10 cellular contexts compared by ENCODE assay signal in the genomic region with DNA sequence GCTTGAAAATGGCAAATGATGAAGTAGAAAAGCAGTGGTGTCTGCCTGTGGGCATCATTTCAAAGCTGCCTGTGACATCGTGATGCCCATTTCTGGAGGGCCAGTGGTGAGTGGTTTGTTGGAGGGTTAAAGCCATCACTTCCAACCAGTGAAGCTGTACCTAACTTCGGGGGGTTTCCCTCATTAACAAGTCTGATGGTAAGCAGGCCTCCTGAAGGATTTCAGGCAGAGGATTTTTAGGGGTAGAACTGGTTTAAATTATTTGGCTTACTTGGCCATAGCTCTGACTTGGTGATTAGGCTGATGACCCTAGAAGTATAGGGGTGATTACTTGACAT. TPM values are rescaled to one million over a fixed set of nuclear protein-coding genes. Genes with fewer than 3 reads are reported as not detected.
A peak's percentile ranks its signal among the peaks of the same experiment; 100 is the strongest.
DNase-seq lines count a peak whose midpoint lies in the region; ATAC-seq, FAIRE-seq and TF ChIP-seq lines count a peak whose summit lies in the region.
"Had no signal": no experiment of that assay in that cellular context is flagged by ENCODE, and none has a peak within 500 bp of the region (broad histone marks: within the 10 kb centered on the region; RNA-seq: fewer than 3 reads in every experiment).

No MANE protein-coding gene starts in this region.

- H3K79me2 ChIP-seq in GM12878 (ENCODE audit: control insufficient read depth, insufficient read depth, low read length): peaks cover 98% of the 10 kb centered on the region

- FAIRE-seq in GM12878 (lab: Jason Lieb, UNC): no peak
- FAIRE-seq: astrocyte had no signal

- SMC1A ChIA-PET in GM12878 (lab: Charles Lee; ENCODE audit: uncharacterized antibody, unreplicated experiment): interaction anchor here (1.0 to 26.3 kb wide), 14 partner anchors 14 to 146 kb away, joined by 3 to 1117 read pairs (median 6); a partner anchor contains a TSS

- H3K27ac Mint-ChIP-seq in activated T-cell treated with anti-CD3 and anti-CD28 coated beads, Interleukin-2, amount 50 U/mL, for 24 hours: peak overlapping the region; percentile 96

- no peak for TF ChIP-seq RAD21 in GM12878 (IDR thresholded peaks at IDR 0.05; ENCODE audit: insufficient read depth, low read depth, low read length)

- H3K36me3 Mint-ChIP-seq in activated T-cell treated with anti-CD3 and anti-CD28 coated beads, Interleukin-2, amount 50 U/mL, for 24 hours (ENCODE audit: low read depth): peaks cover 98% of the 10 kb centered on the region

- ATAC-seq in HG03159 (IDR thresholded peaks at IDR 0.05; ENCODE audit: unreplicated experiment): peak; percentile 24
- peak; percentile 52 for ATAC-seq in GM12878
- ATAC-seq in thoracic aorta (ENCODE audit: insufficient number of reproducible peaks, low FRiP score, low read depth): no peak
- ATAC-seq in heart left ventricle: no peak

- POLR2A ChIA-PET in GM12878 (lab: Charles Lee): interaction anchor here (0.6 to 20.5 kb wide), 12 partner anchors 9 to 291 kb away, joined by 3 to 657 read pairs (median 4); a partner anchor contains a TSS

- H3K27me3 Mint-ChIP-seq in activated T-cell treated with anti-CD3 and anti-CD28 coated beads, Interleukin-2, amount 50 U/mL, for 24 hours: no peaks in the 10 kb centered on the region

- no peaks in the 10 kb centered on the region for H3K27me3 ChIP-seq in GM12878 (replicated peaks in 1 of 2; ENCODE audit: control insufficient read depth in 2 of 2, insufficient read depth in 2 of 2, low read length in 1 of 2)
- H3K27me3 ChIP-seq in thoracic aorta (replicated peaks; ENCODE audit: insufficient read depth): no peaks in the 10 kb centered on the region
- no peaks in the 10 kb centered on the region for H3K27me3 ChIP-seq in heart left ventricle
- H3K27me3 ChIP-seq: heart right ventricle had no signal

- H3K9me3 Mint-ChIP-seq in activated T-cell treated with anti-CD3 and anti-CD28 coated beads, Interleukin-2, amount 50 U/mL, for 24 hours: no peaks in the 10 kb centered on the region

- H2AFZ ChIP-seq in GM12878 (ENCODE audit: control insufficient read depth, low read depth, low read length): no peak overlapping the region

- H3K9me3 ChIP-seq in GM12878 (replicated peaks; ENCODE audit: control insufficient read depth, insufficient read depth, low read length) (no peaks in the 10 kb centered on the region), thoracic aorta (no peaks in the 10 kb centered on the region), heart left ventricle (no peaks in the 10 kb centered on the region)
- H3K9me3 ChIP-seq: heart right ventricle had no signal

- H4K20me1 ChIP-seq in GM12878 (ENCODE audit: control insufficient read depth, insufficient read depth): peaks cover 7% of the 10 kb centered on the region; the same call in 1 of the 2 replicates

- in situ Hi-C loops in GM12878 (cut with MboI): no loop called here

- BruUV-seq in GM12878 (replicated peaks; lab: Mats Ljungman, UMichigan): no TSS peak

- TF ChIP-seq CTCF in GM12878 (IDR thresholded peaks at IDR 0.05 in 2 of 3, conservative IDR thresholded peaks at IDR 0.05 in 1 of 3; ENCODE audit: control insufficient read depth in 2 of 3, extremely low read depth in 1 of 3, insufficient read depth in 1 of 3, low read depth in 3 of 3, low read length in 3 of 3) (no peak), thoracic aorta (IDR thresholded peaks at IDR 0.05) (no peak), heart left ventricle (IDR thresholded peaks at IDR 0.05) (no peak)

- intact Hi-C loops in GM12878 (cut with micrococcal nuclease; ENCODE audit: unreplicated experiment): loop anchor here (2.0 kb wide), 1 partner anchor 30 kb away; no protein-coding TSS in a partner anchor
- intact Hi-C loops in heart left ventricle (cut with DNase I): no loop called here

- TF ChIP-seq EP300 in GM12878 (IDR thresholded peaks at IDR 0.05; ENCODE audit: borderline replicate concordance in 1 of 2, control insufficient read depth in 1 of 2, low read depth in 2 of 2, low read length in 2 of 2): no peak

- H3K4me2 ChIP-seq in GM12878 (ENCODE audit: control insufficient read depth, insufficient read depth): peak overlapping the region; percentile 75

- RAD21 ChIA-PET in GM12878 (lab: Charles Lee; ENCODE audit: unreplicated experiment): interaction anchor here (0.7 to 17.9 kb wide), 15 partner anchors 9 to 96 kb away, joined by 3 to 501 read pairs (median 5); a partner anchor contains a TSS

- peak overlapping the region; percentile 30; the same call in 1 of the 2 replicates for H3K9ac ChIP-seq in GM12878 (ENCODE audit: control insufficient read depth, insufficient read depth, low read length)

- H3K4me3 ChIP-seq in GM12878 (peak overlapping the region; percentile 53), thoracic aorta (no peak overlapping the region), heart left ventricle (no peak overlapping the region)
- H3K4me3 ChIP-seq: heart right ventricle had no signal

- H3K4me3 Mint-ChIP-seq in activated T-cell treated with anti-CD3 and anti-CD28 coated beads, Interleukin-2, amount 50 U/mL, for 24 hours: peak overlapping the region; percentile 63

- peaks cover 93% of the 10 kb centered on the region for H3K4me1 Mint-ChIP-seq in activated T-cell treated with anti-CD3 and anti-CD28 coated beads, Interleukin-2, amount 50 U/mL, for 24 hours (ENCODE audit: low read depth)

- DNase-seq in activated T-cell treated with anti-CD3 and anti-CD28 coated beads, Interleukin-2, amount 50 U/mL, for 24 hours: no peak
- DNase-seq in activated T-cell treated with anti-CD3 and anti-CD28 coated beads, Interleukin-2, amount 50 U/mL, for 48 hours: no peak
- no peak for DNase-seq in GM12878 (ENCODE audit: low read depth, low spot score)
- no peak for DNase-seq in thoracic aorta (ENCODE audit: low spot score)
- no peak for DNase-seq in NCI-H1105 (lab: John Stamatoyannopoulos, UW)
- no peak for DNase-seq in COR-L47 (lab: John Stamatoyannopoulos, UW)
- no peak for DNase-seq in heart left ventricle
- DNase-seq: heart right ventricle had no signal

- H3K27ac ChIP-seq in GM12878 (ENCODE audit: control insufficient read depth, insufficient read depth) (peak overlapping the region; percentile 95), thoracic aorta (peak overlapping the region; percentile 6 to 72), heart left ventricle (peak overlapping the region in 2 of 12 donors; percentile 5 to 6)

- 4% methylated on average over 2 of the region's 2 CpGs for WGBS in GM12878 (ENCODE audit: insufficient coverage, insufficient replicate concordance, low lambda C conversion rate, missing lambda C conversion rate)
- 64 to 77% (median 73%) methylated on average over 2 of the region's 2 CpGs for WGBS in heart left ventricle, 4 donors

- peaks cover 47% of the 10 kb centered on the region for H3K4me1 ChIP-seq in GM12878 (ENCODE audit: control insufficient read depth, insufficient read depth, low read length)
- H3K4me1 ChIP-seq in thoracic aorta (ENCODE audit: control insufficient read depth in 1 of 2, low read depth in 2 of 2): peaks cover 43 to 56% of the 10 kb centered on the region in 2 donors
- H3K4me1 ChIP-seq in heart left ventricle: peaks cover 0 to 88% (median 21%) of the 10 kb centered on the region in 12 donors

- peaks cover 7 to 12% of the 10 kb centered on the region in 2 experiments; a peak in 3 of 4 replicates for H3K36me3 ChIP-seq in GM12878 (ENCODE audit: control insufficient read depth in 2 of 2, insufficient read depth in 2 of 2, low read length in 1 of 2)
- no peaks in the 10 kb centered on the region for H3K36me3 ChIP-seq in thoracic aorta
- no peaks in the 10 kb centered on the region for H3K36me3 ChIP-seq in heart left ventricle
- H3K36me3 ChIP-seq: heart right ventricle had no signal

- TF ChIP-seq POLR2A in GM12878 (IDR thresholded peaks at IDR 0.05; ENCODE audit: low read depth, low read length) (no peak), heart left ventricle (IDR thresholded peaks at IDR 0.05) (no peak)

- CTCF ChIA-PET in GM12878 (lab: Yijun Ruan, JAX): interaction anchor here (0.5 to 12.8 kb wide), 8 partner anchors 10 to 382 kb away, joined by 3 to 187 read pairs (median 12); a partner anchor contains a TSS

TF ChIP-seq in GM12878, 131 proteins besides CTCF, POLR2A, EP300 and RAD21 (continues in another document):
- TF ChIP-seq DPF2 (IDR thresholded peaks at IDR 0.05) (peak; percentile 22; the same call in 1 of the 2 replicates), ASH2L (IDR thresholded peaks at IDR 0.05; ENCODE audit: borderline replicate concordance, low read depth) (no peak), ETV6 (conservative IDR thresholded peaks at IDR 0.05 in 1 of 2, IDR thresholded peaks at IDR 0.05 in 1 of 2; ENCODE audit: borderline replicate concordance in 1 of 2, low read depth in 1 of 2) (0 out of 4 replicates have a peak, but pooled peaks of 1 of the 2 experiments have one; percentile 16), POU2F2 (IDR thresholded peaks at IDR 0.05; ENCODE audit: borderline replicate concordance, low read depth, low read length) (peak; percentile 73; the same call in 2 of the 3 replicates), IKZF2 (IDR thresholded peaks at IDR 0.05) (peak in 1 of 2 experiments; percentile 20; a peak in 1 of 4 replicates), POLR2AphosphoS5 (IDR thresholded peaks at IDR 0.05; ENCODE audit: low read length) (0 out of 2 replicates have a peak, but pooled peaks have one; percentile 38)

RNA-seq across cellular contexts. Expression of a gene that starts 10.7 kb away (rescaled TPM):
- 75.1 and 80.9 TPM in 2 replicates for total RNA-seq in GM12878 (2013; cell fraction: nucleolus; rRNA removed)
- total RNA-seq in GM12878 (2014; rRNA removed): 140 and 157 TPM in 2 replicates
- 178 and 183 TPM in 2 replicates for total RNA-seq in GM12878 (2014; rRNA removed; fragmentation: Illumina TruSeq; extraction: Trizol)
- total RNA-seq in GM12878 (2021): 116 and 124 TPM in 2 replicates
- 51.5 TPM for polyA plus RNA-seq in GM12878 (2011; ENCODE audit: low read depth)
- polyA plus RNA-seq in GM12878 (2011; rRNA removed): 169 and 264 TPM in 2 replicates
- polyA plus RNA-seq in GM12878 (2011; cell fraction: cytosol; rRNA removed): 66.2 and 70.2 TPM in 2 replicates
- 51.6 and 57.2 TPM in 2 replicates for polyA plus RNA-seq in GM12878 (2011; cell fraction: nucleus; rRNA removed)
- polyA plus RNA-seq in GM12878 (2012): 82.6 and 119 TPM in 2 replicates
- polyA plus RNA-seq in GM12878 (2014; fragmentation: Illumina TruSeq; extraction: Trizol): 180 and 219 TPM in 2 replicates
- 100 to 1,000 TPM; 217 to 324 TPM for polyA plus RNA-seq in GM12878 (2014; fragmentation: Nextera tagmentation; extraction: Ambion mirVana)
- 108 and 144 TPM in 2 replicates for polyA plus RNA-seq in GM12878 (2014; rRNA removed)
- polyA plus RNA-seq in GM12878 (2016; fragmentation: Nextera tagmentation; extraction: Ambion mirVana): 100 to 1,000 TPM; 177 to 181 TPM
- 69.6 and 132 TPM in 2 replicates for polyA minus RNA-seq in GM12878 (2011; rRNA and poly(A)+ RNA removed)
- 56.4 and 60.0 TPM in 2 replicates for polyA minus RNA-seq in GM12878 (2011; cell fraction: cytosol; rRNA and poly(A)+ RNA removed)
- 30.6 and 45.0 TPM in 2 replicates for polyA minus RNA-seq in GM12878 (2011; cell fraction: nucleus; rRNA and poly(A)+ RNA removed)
- total RNA-seq in thoracic aorta: 10 to 100 TPM; 16.8 to 34.1 TPM
- 10 to 100 TPM in 7 of 9 donors, 1 to 10 TPM in 2; 3.6 to 30.8 (median 13.9) TPM for total RNA-seq in heart left ventricle
- 1 to 10 TPM; 5.1 to 10.0 TPM for polyA plus RNA-seq in heart left ventricle

Comparison
In these comparisons a context has a peak if more than half of its experiments do, and no peak if none do; other contexts are left out.
1. ATAC-seq: peak in HG03159 (single experiment) and GM12878 (single experiment); none in thoracic aorta (single experiment) and heart left ventricle (0 of 4).